ENCODE assay signal across 8 cellular contexts in the genomic region with DNA sequence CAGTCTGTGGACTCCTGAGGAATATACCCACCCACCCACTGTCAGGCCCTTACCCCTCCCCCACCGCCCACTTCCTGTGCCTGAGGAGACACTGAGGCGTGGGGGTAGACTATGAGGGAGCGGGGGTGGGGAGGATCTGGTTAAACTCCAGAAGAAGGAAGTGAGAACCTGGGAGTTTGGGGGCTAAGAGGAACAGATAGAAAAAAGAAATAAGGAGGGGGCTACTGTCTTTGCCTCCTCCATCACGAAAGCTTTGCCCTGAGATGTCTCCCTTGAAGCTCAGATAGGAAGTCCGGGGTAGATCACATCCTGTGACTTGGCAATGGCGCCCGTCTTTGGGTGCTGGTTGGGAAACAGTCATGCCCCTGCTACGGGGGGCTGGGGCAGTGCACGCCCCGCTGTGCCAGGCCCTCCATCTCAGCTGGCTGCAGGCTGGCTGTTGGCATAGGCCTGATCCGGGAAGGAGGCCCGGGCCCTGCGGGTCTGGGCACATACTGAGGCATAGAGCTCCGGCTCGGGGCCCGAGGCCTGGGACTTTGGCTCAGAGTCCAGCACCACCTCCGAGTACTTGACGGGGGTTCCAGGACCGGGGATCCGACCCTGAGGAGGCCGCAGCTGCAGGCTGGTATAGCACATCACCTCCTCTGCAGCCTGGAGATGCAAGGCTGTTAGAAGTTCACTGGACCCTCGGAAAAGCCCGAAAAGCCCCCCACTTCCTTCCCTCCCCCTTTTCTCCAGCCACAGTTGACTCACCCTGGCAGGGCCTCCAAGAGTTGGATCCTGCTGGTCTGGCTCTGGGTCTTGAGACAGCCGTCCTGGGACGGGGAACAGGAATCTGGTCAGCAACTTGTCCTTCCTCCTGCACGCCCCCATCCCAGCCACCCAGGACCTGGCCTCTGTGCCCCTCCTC. TPM values are rescaled to one million over a fixed set of nuclear protein-coding genes. Genes with fewer than 3 reads are reported as not detected.
DNase-seq lines count a peak whose midpoint lies in the region; ATAC-seq and TF ChIP-seq lines count a peak whose summit lies in the region.

No MANE protein-coding gene starts in this region.

- H2BK12ac ChIP-seq in trophoblast cell (ENCODE audit: low read length) = no peak overlapping the region

- TF ChIP-seq CTCF in DOHH2 (IDR thresholded peaks at IDR 0.05; ENCODE audit: low read depth, low read length, poor library complexity, severe bottlenecking) (no peak), OCI-LY7 (conservative IDR thresholded peaks at IDR 0.05; ENCODE audit: low read length) (no peak), osteocyte (IDR thresholded peaks at IDR 0.05) (no peak)

- ATAC-seq in activated naive CD8-positive, alpha-beta T cell treated with anti-CD3 and anti-CD28 coated beads, Interleukin-2, amount 50 U/mL, for 24 hours = no peak
- no peak for ATAC-seq in HG02588 (IDR thresholded peaks at IDR 0.05; ENCODE audit: unreplicated experiment)

- H3K36me3 ChIP-seq in DOHH2 (ENCODE audit: control insufficient read depth, low read length) = peaks cover 19% of the 10 kb centered on the region
- H3K36me3 ChIP-seq in OCI-LY7 (ENCODE audit: insufficient read depth, low read length) = peaks cover 23% of the 10 kb centered on the region
- no peaks in the 10 kb centered on the region for H3K36me3 ChIP-seq in trophoblast cell (ENCODE audit: control insufficient read depth in 1 of 2, insufficient read depth in 2 of 2, low read length in 2 of 2)

- no peak overlapping the region for H2AK5ac ChIP-seq in trophoblast cell (ENCODE audit: low read length)

- H4K8ac ChIP-seq in trophoblast cell (ENCODE audit: low read depth, low read length) = peak overlapping the region; percentile 59

- H3K9me3 Mint-ChIP-seq in activated naive CD8-positive, alpha-beta T cell treated with anti-CD3 and anti-CD28 coated beads, Interleukin-2, amount 50 U/mL, for 24 hours = no peaks in the 10 kb centered on the region
- no peaks in the 10 kb centered on the region for H3K9me3 Mint-ChIP-seq in osteocyte (ENCODE audit: unreplicated experiment)

- WGBS in trophoblast cell (ENCODE audit: extremely low coverage, insufficient coverage, insufficient read length) = no CpG with 5 or more reads among the region's 26 CpGs

- no peak overlapping the region for H3K23ac ChIP-seq in trophoblast cell (ENCODE audit: low read length)

- peaks cover 9% of the 10 kb centered on the region for H3K79me1 ChIP-seq in trophoblast cell (ENCODE audit: low read length)

- no peak overlapping the region for H4K12ac ChIP-seq in trophoblast cell (ENCODE audit: low read depth, low read length)

- H3K9me3 ChIP-seq in DOHH2 (ENCODE audit: control insufficient read depth, insufficient read depth, low read length) = no peaks in the 10 kb centered on the region
- H3K9me3 ChIP-seq in OCI-LY7 (ENCODE audit: low read length) = no peaks in the 10 kb centered on the region
- no peaks in the 10 kb centered on the region for H3K9me3 ChIP-seq in trophoblast cell (ENCODE audit: insufficient read depth, low read depth, low read length)

- DNase-seq in OCI-LY7 (ENCODE audit: low spot score) (peak; percentile 67), trophoblast cell (no peak), glomerular visceral epithelial cell (ENCODE audit: extremely low spot score) (no peak), osteocyte (ENCODE audit: extremely low spot score, unreplicated experiment) (no peak), GM19238 (ENCODE audit: insufficient read length, low spot score) (no peak)
- peak; percentile 57 for DNase-seq in activated naive CD8-positive, alpha-beta T cell treated with anti-CD3 and anti-CD28 coated beads, Interleukin-2, amount 50 U/mL, for 24 hours

- H3K36me3 Mint-ChIP-seq in activated naive CD8-positive, alpha-beta T cell treated with anti-CD3 and anti-CD28 coated beads, Interleukin-2, amount 50 U/mL, for 24 hours (ENCODE audit: low read depth) = no peaks in the 10 kb centered on the region
- no peaks in the 10 kb centered on the region for H3K36me3 Mint-ChIP-seq in osteocyte (ENCODE audit: unreplicated experiment)

- H2AFZ ChIP-seq in OCI-LY7 (ENCODE audit: low read length) (no peak overlapping the region; the same call in 1 of the 2 replicates), trophoblast cell (ENCODE audit: insufficient read depth, low read length, poor library complexity) (no peak overlapping the region)

- H4K20me1 ChIP-seq in DOHH2 (ENCODE audit: control insufficient read depth, insufficient read depth, low read depth, low read length) (no peaks in the 10 kb centered on the region), OCI-LY7 (ENCODE audit: insufficient read depth, low read length) (no peaks in the 10 kb centered on the region)

- peak overlapping the region; percentile 96 for H3K4me2 ChIP-seq in DOHH2 (ENCODE audit: low read length)
- peak overlapping the region; percentile 78 for H3K4me2 ChIP-seq in OCI-LY7 (ENCODE audit: low read length)
- no peak overlapping the region for H3K4me2 ChIP-seq in trophoblast cell (ENCODE audit: low read length)

- no peaks in the 10 kb centered on the region for H3K9me2 ChIP-seq in DOHH2 (replicated peaks; ENCODE audit: control insufficient read depth, low read length)
- H3K9me2 ChIP-seq in OCI-LY7 (ENCODE audit: insufficient read depth, low read length) = no peaks in the 10 kb centered on the region

- H3K27me3 ChIP-seq in DOHH2 (ENCODE audit: control insufficient read depth, low read length) (no peaks in the 10 kb centered on the region), trophoblast cell (ENCODE audit: insufficient read depth, low read length) (no peaks in the 10 kb centered on the region)

- no peak overlapping the region for H3K9ac ChIP-seq in trophoblast cell (ENCODE audit: low read length)

- peaks cover 68% of the 10 kb centered on the region for H3K4me1 Mint-ChIP-seq in activated naive CD8-positive, alpha-beta T cell treated with anti-CD3 and anti-CD28 coated beads, Interleukin-2, amount 50 U/mL, for 24 hours
- peaks cover 9% of the 10 kb centered on the region for H3K4me1 Mint-ChIP-seq in osteocyte (ENCODE audit: unreplicated experiment)

- H3F3A ChIP-seq in DOHH2 (ENCODE audit: control insufficient read depth, insufficient read depth) = peaks cover 32% of the 10 kb centered on the region

- peaks cover 25% of the 10 kb centered on the region for H3K79me2 ChIP-seq in DOHH2 (ENCODE audit: control insufficient read depth, low read length)
- peaks cover 35% of the 10 kb centered on the region; the same call in 1 of the 2 replicates for H3K79me2 ChIP-seq in OCI-LY7 (ENCODE audit: insufficient read depth, low read depth, low read length)
- H3K79me2 ChIP-seq in trophoblast cell (ENCODE audit: control insufficient read depth, insufficient read depth, low read length, poor library complexity) = peaks cover 2% of the 10 kb centered on the region

- H3K4me3 ChIP-seq in DOHH2 (ENCODE audit: low read length) = peak overlapping the region; percentile 85
- H3K4me3 ChIP-seq in OCI-LY7 (ENCODE audit: low read depth, low read length, poor library complexity, severe bottlenecking) = peak overlapping the region; percentile 92
- no peak overlapping the region for H3K4me3 ChIP-seq in trophoblast cell (ENCODE audit: low read depth, low read length)

- peaks cover 58% of the 10 kb centered on the region for H3K4me1 ChIP-seq in DOHH2 (ENCODE audit: control insufficient read depth, low read length)
- peaks cover 71% of the 10 kb centered on the region for H3K4me1 ChIP-seq in OCI-LY7 (ENCODE audit: insufficient read depth, low read length, poor library complexity, severe bottlenecking)
- peaks cover 8 to 21% of the 10 kb centered on the region in 2 experiments for H3K4me1 ChIP-seq in trophoblast cell (ENCODE audit: control insufficient read depth in 1 of 2, insufficient read depth in 2 of 2, low read length in 2 of 2)

- CTCF ChIA-PET in OCI-LY7 (lab: Charles Lee; ENCODE audit: unreplicated experiment) = interaction anchor here (0.5 to 1.7 kb wide), 5 partner anchors 11 to 660 kb away, joined by 3 to 9 read pairs (median 5); a partner anchor contains a TSS

- no peak overlapping the region for H2BK5ac ChIP-seq in trophoblast cell (ENCODE audit: low read depth, low read length, poor library complexity)

- peak overlapping the region; percentile 84 for H3K4me3 Mint-ChIP-seq in activated naive CD8-positive, alpha-beta T cell treated with anti-CD3 and anti-CD28 coated beads, Interleukin-2, amount 50 U/mL, for 24 hours
- no peak overlapping the region for H3K4me3 Mint-ChIP-seq in osteocyte (ENCODE audit: unreplicated experiment)

- H3K27me3 Mint-ChIP-seq in activated naive CD8-positive, alpha-beta T cell treated with anti-CD3 and anti-CD28 coated beads, Interleukin-2, amount 50 U/mL, for 24 hours = no peaks in the 10 kb centered on the region
- H3K27me3 Mint-ChIP-seq in osteocyte (ENCODE audit: unreplicated experiment) = no peaks in the 10 kb centered on the region

- BruUV-seq in OCI-LY7 (replicated peaks; lab: Mats Ljungman, UMichigan) = TSS peak; percentile 82

- H3K18ac ChIP-seq in trophoblast cell (ENCODE audit: low read length) = no peak overlapping the region

- intact Hi-C loops in OCI-LY7 (cut with micrococcal nuclease; ENCODE audit: unreplicated experiment) = loop anchor here (1.0 kb wide), 1 partner anchor 45 kb away; no protein-coding TSS in a partner anchor

- no peak overlapping the region for H3K4ac ChIP-seq in trophoblast cell (ENCODE audit: low read depth, low read length)

- no peak overlapping the region for H4K91ac ChIP-seq in trophoblast cell (ENCODE audit: low read depth, low read length)

- H3K27ac Mint-ChIP-seq in activated naive CD8-positive, alpha-beta T cell treated with anti-CD3 and anti-CD28 coated beads, Interleukin-2, amount 50 U/mL, for 24 hours = peak overlapping the region; percentile 94
- no peak overlapping the region for H3K27ac Mint-ChIP-seq in osteocyte (ENCODE audit: unreplicated experiment)

- POLR2A ChIA-PET in OCI-LY7 (lab: Charles Lee) = interaction anchor here (0.7 to 7.6 kb wide), 15 partner anchors 8 to 114 kb away, joined by 3 to 110 read pairs (median 6); a partner anchor contains a TSS

- H2BK120ac ChIP-seq in trophoblast cell (ENCODE audit: insufficient read depth, low read length, poor library complexity) = no peak overlapping the region

- H3K14ac ChIP-seq in trophoblast cell (ENCODE audit: low read length) = peak overlapping the region; percentile 34

- peak overlapping the region; percentile 87 for H3K27ac ChIP-seq in DOHH2 (ENCODE audit: low read depth, low read length)
- peak overlapping the region; percentile 89 for H3K27ac ChIP-seq in OCI-LY7 (ENCODE audit: low read depth, low read length, poor library complexity, severe bottlenecking)
- H3K27ac ChIP-seq in trophoblast cell (ENCODE audit: low read depth, low read length) = no peak overlapping the region

RNA-seq across cellular contexts. Expression of a gene that starts 1.0 kb away (rescaled TPM):
- total RNA-seq in OCI-LY7 (2014; rRNA removed; shearing (Covaris generic)) = 176 and 210 TPM in 2 replicates
- total RNA-seq in OCI-LY7 (2022) (93.0 and 121 TPM in 2 replicates), osteocyte (not detected in 2 replicates)
- 0.06 TPM in 1 of 2 replicates, not detected in the other for polyA plus RNA-seq in trophoblast cell (2013)

RNA-seq across cellular contexts. Expression of a gene that starts 8.1 kb away (rescaled TPM):
- total RNA-seq in OCI-LY7 (2014; rRNA removed; shearing (Covaris generic)) = 21,739 and 26,575 TPM in 2 replicates
- total RNA-seq in OCI-LY7 (2022) (4,033 and 12,624 TPM in 2 replicates), osteocyte (14,337 and 15,426 TPM in 2 replicates)
- polyA plus RNA-seq in trophoblast cell (2013) = 3.3 and 5.7 TPM in 2 replicates

RNA-seq across cellular contexts. Expression of a gene that starts 8.4 kb away (rescaled TPM):
- 16.5 and 20.3 TPM in 2 replicates for total RNA-seq in OCI-LY7 (2014; rRNA removed; shearing (Covaris generic))
- total RNA-seq in OCI-LY7 (2022) = 10.0 and 11.4 TPM in 2 replicates
- polyA plus RNA-seq in trophoblast cell (2013) = 10.1 and 10.2 TPM in 2 replicates
- total RNA-seq in osteocyte = 30.0 and 31.3 TPM in 2 replicates

RNA-seq across cellular contexts. Expression of a gene that starts 15.3 kb away (rescaled TPM):
- total RNA-seq in OCI-LY7 (2014; rRNA removed; shearing (Covaris generic)) = 22.7 and 30.8 TPM in 2 replicates
- 48.1 and 53.6 TPM in 2 replicates for total RNA-seq in OCI-LY7 (2022)
- polyA plus RNA-seq in trophoblast cell (2013) = 6.7 and 7.0 TPM in 2 replicates
- 0.86 and 1.6 TPM in 2 replicates for total RNA-seq in osteocyte

RNA-seq across cellular contexts. Expression of a gene that starts 24.0 kb away (rescaled TPM):
- 0.10 and 0.16 TPM in 2 replicates for total RNA-seq in OCI-LY7 (2014; rRNA removed; shearing (Covaris generic))
- total RNA-seq in OCI-LY7 (2022) (not detected in 2 replicates), osteocyte (not detected in 2 replicates)
- polyA plus RNA-seq in trophoblast cell (2013) = 0.53 and 0.75 TPM in 2 replicates

Comparison
In these comparisons a context has a peak if more than half of its experiments do, and no peak if none do; other contexts are left out.
1. DNase-seq: peak in OCI-LY7 (single experiment) and activated naive CD8-positive, alpha-beta T cell treated with anti-CD3 and anti-CD28 coated beads, Interleukin-2, amount 50 U/mL, for 24 hours (single experiment); none in trophoblast cell (0 of 2), glomerular visceral epithelial cell (single experiment), osteocyte (single experiment) and GM19238 (single experiment).
2. RNA of a gene that starts 1.0 kb away (total RNA-seq): 93.0 to 210 TPM in OCI-LY7; not detected in osteocyte; every median in the first group is over 10 times any median in the second.